In the genomic region with DNA sequence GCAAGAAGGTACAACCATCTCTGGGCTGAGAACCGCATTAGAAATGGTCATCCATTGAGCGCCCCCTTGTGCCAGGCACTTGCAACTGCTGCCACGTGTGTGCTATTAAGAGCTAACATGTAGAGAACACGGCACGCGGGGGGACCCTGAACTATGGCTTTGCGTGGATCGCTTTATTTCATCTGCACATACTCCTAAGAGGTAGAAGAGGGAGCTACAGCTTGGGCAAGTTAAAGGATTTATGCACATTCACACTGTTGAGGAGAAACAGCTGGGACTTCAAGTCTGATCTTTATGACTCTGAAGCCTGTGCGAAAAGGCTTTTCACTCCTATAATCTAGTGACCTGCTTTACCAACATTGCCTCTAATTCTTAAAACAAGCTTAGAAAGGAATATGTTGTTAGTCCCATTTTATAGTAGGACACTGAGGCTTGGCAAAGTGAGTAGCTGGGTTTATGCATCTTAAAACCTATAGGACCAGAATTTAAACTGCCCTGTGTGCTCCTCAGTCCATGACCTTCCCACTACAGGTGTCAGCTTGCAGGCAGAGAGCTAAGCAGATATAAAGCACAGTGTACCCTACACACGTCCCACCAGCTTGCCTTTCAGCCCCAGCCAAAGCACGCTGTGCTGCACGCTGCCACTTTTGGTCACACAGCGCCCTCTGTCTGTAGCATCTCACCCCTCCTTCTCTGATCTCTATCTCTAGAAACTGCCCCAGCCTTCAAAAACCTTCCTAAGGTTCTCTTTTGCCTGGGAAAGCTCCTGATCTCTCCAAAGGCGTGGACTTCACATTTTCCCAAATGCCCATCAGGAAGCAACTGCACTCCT, we compare ENCODE assay signal across 8 cellular contexts. TPM values are rescaled to one million over a fixed set of nuclear protein-coding genes. Genes with fewer than 3 reads are reported as not detected.
DNase-seq lines count a peak whose midpoint lies in the region; ATAC-seq and TF ChIP-seq lines count a peak whose summit lies in the region.

No MANE protein-coding gene starts in this region.

- H3K9me3 Mint-ChIP-seq in T-helper 1 cell treated with Interleukin-12 subunit alpha and Interleukin-12 subunit beta and Interleukin-4 antibody, amounts not matched to agents 30 μg/mL and 1 μg/mL, for 36 hours: no peaks in the 10 kb centered on the region

- H3K36me3 ChIP-seq in gastrocnemius medialis: no peaks in the 10 kb centered on the region

- peaks cover 34% of the 10 kb centered on the region for H3K4me1 Mint-ChIP-seq in T-helper 1 cell treated with Interleukin-12 subunit alpha and Interleukin-12 subunit beta and Interleukin-4 antibody, amounts not matched to agents 30 μg/mL and 1 μg/mL, for 36 hours (ENCODE audit: low read depth)

- H3K9me3 ChIP-seq in gastrocnemius medialis: no peaks in the 10 kb centered on the region

- H3K4me3 Mint-ChIP-seq in T-helper 1 cell treated with Interleukin-12 subunit alpha and Interleukin-12 subunit beta and Interleukin-4 antibody, amounts not matched to agents 30 μg/mL and 1 μg/mL, for 36 hours: peak overlapping the region; percentile 70

- in situ Hi-C loops in gastrocnemius medialis (cut with MboI; ENCODE audit: low sequenced_read_pairs in 4 of 4): loop anchor here (5.0 to 25.0 kb wide), 7 partner anchors 109 to 804 kb away; partner anchors contain the start of gene MESD (in 1 of the 4)

- peak overlapping the region; percentile 47 for H3K27ac Mint-ChIP-seq in T-helper 1 cell treated with Interleukin-12 subunit alpha and Interleukin-12 subunit beta and Interleukin-4 antibody, amounts not matched to agents 30 μg/mL and 1 μg/mL, for 36 hours

- ATAC-seq in HG02973 (IDR thresholded peaks at IDR 0.05; ENCODE audit: unreplicated experiment): peak; percentile 68
- ATAC-seq in gastrocnemius medialis: peak; percentile 87 to 89

- DNase-seq in NCI-H1436 (lab: John Stamatoyannopoulos, UW): peak; percentile 66
- DNase-seq in NCI-H1436 treated with DMSO at 0.1 percent for 48 hours (lab: John Stamatoyannopoulos, UW): no peak
- peak; percentile 55 for DNase-seq in NCI-H187 treated with DMSO at 0.1 percent for 48 hours (lab: John Stamatoyannopoulos, UW)
- peak in 53 of 56 donors; percentile 13 to 88 (median 55) for DNase-seq in amygdala (lab: John Stamatoyannopoulos, UW)
- DNase-seq in hepatic stellate cell (ENCODE audit: low spot score): peak; percentile 77
- DNase-seq in gastrocnemius medialis: peak; percentile 40 to 63

- no peak overlapping the region for H3K27ac ChIP-seq in gastrocnemius medialis

- peak; percentile 66 to 81 (median 75) for TF ChIP-seq CTCF in gastrocnemius medialis (IDR thresholded peaks at IDR 0.05 in 4 of 5, conservative IDR thresholded peaks at IDR 0.05 in 1 of 5)

- intact Hi-C loops in gastrocnemius medialis (cut with DNase I; ENCODE audit: low total_unique reads): loop anchor here (1.0 to 10.0 kb wide), 4 partner anchors 111 to 811 kb away; no protein-coding TSS in a partner anchor

- no peaks in the 10 kb centered on the region for H3K36me3 Mint-ChIP-seq in T-helper 1 cell treated with Interleukin-12 subunit alpha and Interleukin-12 subunit beta and Interleukin-4 antibody, amounts not matched to agents 30 μg/mL and 1 μg/mL, for 36 hours (ENCODE audit: low read depth)

- peaks cover 14% of the 10 kb centered on the region for H3K27me3 Mint-ChIP-seq in T-helper 1 cell treated with Interleukin-12 subunit alpha and Interleukin-12 subunit beta and Interleukin-4 antibody, amounts not matched to agents 30 μg/mL and 1 μg/mL, for 36 hours (ENCODE audit: low read depth)

- H3K4me3 ChIP-seq in gastrocnemius medialis: peak overlapping the region in 3 of 4 donors; percentile 1 to 29 (median 9)

- H3K4me1 ChIP-seq in gastrocnemius medialis: peaks cover 4 to 10% of the 10 kb centered on the region in 2 donors

- no peak for TF ChIP-seq POLR2A in gastrocnemius medialis (IDR thresholded peaks at IDR 0.05)

- H3K27me3 ChIP-seq in gastrocnemius medialis: no peaks in the 10 kb centered on the region

RNA-seq across cellular contexts. Expression of gene STARD5, which starts 57.8 kb away (rescaled TPM):
- 1 to 10 TPM in 1 of 4 donors, under 1 TPM in 3; 0.36 to 1.7 (median 0.63) TPM for total RNA-seq in gastrocnemius medialis
